Comparison of ENCODE assay signal across 14 cellular contexts in genomic region chr22:35489225-35489624, GRCh38. TPM values are rescaled to one million over a fixed set of nuclear protein-coding genes. Genes with fewer than 3 reads are reported as not detected.
DNase-seq lines count a peak whose midpoint lies in the region; ATAC-seq lines count a peak whose summit lies in the region.
"Had no signal": no experiment of that assay in that cellular context is flagged by ENCODE, and none has a peak within 500 bp of the region (broad histone marks: within the 10 kb centered on the region; RNA-seq: fewer than 3 reads in every experiment).

No MANE protein-coding gene starts in this region.

- peak; percentile 3 for DNase-seq in DMS 273 treated with DMSO at 0.1 percent for 48 hours (lab: John Stamatoyannopoulos, UW)
- DNase-seq in NCI-H1105 (lab: John Stamatoyannopoulos, UW): peak; percentile 61
- DNase-seq in NCI-H524 treated with DMSO at 0.1 percent for 48 hours (lab: John Stamatoyannopoulos, UW): peak; percentile 61
- peak; percentile 37 for DNase-seq in epithelial cell of prostate (ENCODE audit: low read depth, low spot score)
- no peak for DNase-seq in H4 (ENCODE audit: low spot score)
- no peak for DNase-seq in pons (ENCODE audit: low spot score)
- DNase-seq: activated effector memory CD4-positive, alpha-beta T cell treated with Interleukin-2 at 50 U/mL for 16 hours; heart right ventricle; occipital lobe; stimulated activated naive CD4-positive, alpha-beta T cell treated with Interleukin-2 at 50 U/mL for 16 hours had no signal

- ATAC-seq in HG02885 (IDR thresholded peaks at IDR 0.05; ENCODE audit: poor library complexity, unreplicated experiment) (no peak), GM21825 (IDR thresholded peaks at IDR 0.05; ENCODE audit: unreplicated experiment) (no peak)
- ATAC-seq: heart right ventricle had no signal

- H3K27ac ChIP-seq in epithelial cell of prostate: no peak overlapping the region
- H3K27ac ChIP-seq: esophagus muscularis mucosa, heart right ventricle, skin epidermis had no signal

RNA-seq across cellular contexts. Expression of gene RASD2, which starts 51.4 kb away (rescaled TPM):
- total RNA-seq in H4 (2014; rRNA removed; shearing (Covaris generic)): 0.08 and 0.43 TPM in 2 replicates

Comparison
In these comparisons a context has a peak if more than half of its experiments do, and no peak if none do; other contexts are left out.
1. DNase-seq: peak in DMS 273 treated with DMSO at 0.1 percent for 48 hours (single experiment), NCI-H1105 (single experiment), NCI-H524 treated with DMSO at 0.1 percent for 48 hours (single experiment) and epithelial cell of prostate (single experiment); none in H4 (single experiment) and pons (single experiment).